ENCODE assay signal across 20 cellular contexts in genomic region chr4:155722816-155723499, GRCh38. TPM values are rescaled to one million over a fixed set of nuclear protein-coding genes. Genes with fewer than 3 reads are reported as not detected.
DNase-seq lines count a peak whose midpoint lies in the region; ATAC-seq and TF ChIP-seq lines count a peak whose summit lies in the region.
"Had no signal": no experiment of that assay in that cellular context is flagged by ENCODE, and none has a peak within 500 bp of the region (broad histone marks: within the 10 kb centered on the region; RNA-seq: fewer than 3 reads in every experiment).

No MANE protein-coding gene starts in this region.

- H4K8ac ChIP-seq in mesenchymal stem cell (ENCODE audit: low read length): no peak overlapping the region

- no peak overlapping the region for H2AFZ ChIP-seq in mesenchymal stem cell (ENCODE audit: low read depth, low read length)
- H2AFZ ChIP-seq: PC-9 had no signal

- H2BK120ac ChIP-seq in mesenchymal stem cell (ENCODE audit: low read depth, low read length): no peak overlapping the region

- TF ChIP-seq POLR2A in erythroblast (IDR thresholded peaks at IDR 0.05; ENCODE audit: low read length): no peak

- H3K9me3 ChIP-seq in mesenchymal stem cell (ENCODE audit: control insufficient read depth, low read length): no peaks in the 10 kb centered on the region
- H3K9me3 ChIP-seq in tibial artery: no peaks in the 10 kb centered on the region
- H3K9me3 ChIP-seq: neutrophil had no signal

- H3K79me1 ChIP-seq in mesenchymal stem cell (replicated peaks; ENCODE audit: low read length, poor library complexity, severe bottlenecking): no peaks in the 10 kb centered on the region

- H4K91ac ChIP-seq in mesenchymal stem cell (ENCODE audit: low read length): no peak overlapping the region

- H3K4me1 ChIP-seq in mesenchymal stem cell (ENCODE audit: control insufficient read depth, insufficient read depth, low read depth, low read length) (peaks cover 1% of the 10 kb centered on the region), tibial artery (no peaks in the 10 kb centered on the region)

- no peak overlapping the region for H3K14ac ChIP-seq in mesenchymal stem cell (ENCODE audit: low read length in 2 of 2)

- DNase-seq in AG08396 (ENCODE audit: low spot score) (peak; percentile 9), HK-2 (ENCODE audit: unreplicated experiment) (peak; percentile 62), brain microvascular endothelial cell (peak; percentile 9), mesenchymal stem cell (peak; percentile 51), erythroblast (lab: John Stamatoyannopoulos, UW) (no peak), NCI-H524 treated with DMSO at 0.1 percent for 48 hours (lab: John Stamatoyannopoulos, UW) (no peak), tibial artery (no peak)
- DNase-seq: activated CD4-positive, alpha-beta memory T cell treated with anti-CD3 and anti-CD28 coated beads for 36 hours; cerebellar nuclear complex; endodermal cell; glutamatergic neuron; MV-4-11; NCI-H2029 treated with DMSO at 0.1 percent for 48 hours; PC-9; right cardiac atrium; stimulated activated CD4-positive, alpha-beta T cell treated with anti-CD3 and anti-CD28 coated beads, Interleukin-1b, Interleukin-23, amount 100 ng/mL, for 48 hours had no signal

- H3K27ac ChIP-seq in brain microvascular endothelial cell (no peak overlapping the region), mesenchymal stem cell (ENCODE audit: low read length, poor library complexity, severe bottlenecking) (peak overlapping the region; percentile 28), tibial artery (no peak overlapping the region)
- H3K27ac ChIP-seq: neutrophil, PC-9, SK-N-MC had no signal

- peak overlapping the region; percentile 75 for H3K9ac ChIP-seq in mesenchymal stem cell (ENCODE audit: low read length)

- H3K27me3 ChIP-seq in brain microvascular endothelial cell (replicated peaks) (no peaks in the 10 kb centered on the region), mesenchymal stem cell (ENCODE audit: control insufficient read depth in 1 of 2, insufficient read depth in 1 of 2, low read length in 2 of 2) (no peaks in the 10 kb centered on the region), tibial artery (no peaks in the 10 kb centered on the region)
- H3K27me3 ChIP-seq: neutrophil had no signal

- no peaks in the 10 kb centered on the region for H3K36me3 ChIP-seq in brain microvascular endothelial cell (replicated peaks)
- H3K36me3 ChIP-seq in mesenchymal stem cell (ENCODE audit: control insufficient read depth in 1 of 2, insufficient read depth in 2 of 2, low read depth in 1 of 2, low read length in 2 of 2): no peaks in the 10 kb centered on the region
- peaks cover 6 to 20% (median 20%) of the 10 kb centered on the region in 3 donors for H3K36me3 ChIP-seq in tibial artery
- H3K36me3 ChIP-seq: neutrophil had no signal

- TF ChIP-seq CTCF in brain microvascular endothelial cell (IDR thresholded peaks at IDR 0.05; ENCODE audit: low read depth, low read length, missing control alignments): no peak
- no peak for TF ChIP-seq CTCF in tibial artery (IDR thresholded peaks at IDR 0.05)

- no peak for ATAC-seq in HG03095 (IDR thresholded peaks at IDR 0.05; ENCODE audit: unreplicated experiment)
- ATAC-seq: HCT116, right cardiac atrium had no signal

- H3K4me2 ChIP-seq in mesenchymal stem cell (ENCODE audit: low read length, poor library complexity, severe bottlenecking): no peak overlapping the region
- H3K4me2 ChIP-seq: PC-9 had no signal

- no peak overlapping the region for H2BK5ac ChIP-seq in mesenchymal stem cell (ENCODE audit: low read depth, low read length, poor library complexity, severe bottlenecking)

- H3K23ac ChIP-seq in mesenchymal stem cell (ENCODE audit: low read length in 2 of 2): no peak overlapping the region

- no peak overlapping the region for H3K4me3 ChIP-seq in brain microvascular endothelial cell (ENCODE audit: low read depth, low read length)
- no peak overlapping the region for H3K4me3 ChIP-seq in mesenchymal stem cell (ENCODE audit: insufficient read depth in 1 of 2, low read depth in 1 of 2, low read length in 2 of 2)
- no peak overlapping the region for H3K4me3 ChIP-seq in tibial artery
- H3K4me3 ChIP-seq: PC-9, SK-N-MC had no signal

- WGBS in mesenchymal stem cell: 82% methylated on average over 5 of the region's 7 CpGs

- H3K4ac ChIP-seq in mesenchymal stem cell (ENCODE audit: low read depth in 1 of 2, low read length in 2 of 2): no peak overlapping the region

- no peak overlapping the region for H2AK5ac ChIP-seq in mesenchymal stem cell (ENCODE audit: low read length, severe bottlenecking)

- H3K18ac ChIP-seq in mesenchymal stem cell (ENCODE audit: low read depth in 1 of 2, low read length in 2 of 2): no peak overlapping the region

- intact Hi-C loops in tibial artery (cut with DNase I; ENCODE audit: low total_unique reads): no loop called here

- no peak overlapping the region for H2BK12ac ChIP-seq in mesenchymal stem cell (ENCODE audit: low read length in 2 of 2)

- no peak overlapping the region for H2BK15ac ChIP-seq in mesenchymal stem cell (ENCODE audit: low read depth, poor library complexity, severe bottlenecking)

- in situ Hi-C loops in brain microvascular endothelial cell (cut with HindIII; ENCODE audit: low pct_ligation_motif_present, low sequenced_read_pairs): no loop called here

RNA-seq across cellular contexts. Expression of gene GUCY1B1, which starts 35.9 kb away (rescaled TPM):
- polyA plus RNA-seq in mesenchymal stem cell (2013, experiment 1 of 2): 6.1 TPM
- polyA plus RNA-seq in mesenchymal stem cell (2013, experiment 2 of 2): 6.1 TPM

RNA-seq across cellular contexts. Expression of gene GUCY1A1, which starts 56.3 kb away (rescaled TPM):
- polyA plus RNA-seq in mesenchymal stem cell (2013, experiment 1 of 2): 3.6 TPM
- 2.6 TPM for polyA plus RNA-seq in mesenchymal stem cell (2013, experiment 2 of 2)

Comparison
In these comparisons a context has a peak if more than half of its experiments do, and no peak if none do; other contexts are left out.
1. DNase-seq: peak in AG08396 (single experiment), HK-2 (single experiment), brain microvascular endothelial cell (single experiment) and mesenchymal stem cell (single experiment); none in erythroblast (0 of 2), NCI-H524 treated with DMSO at 0.1 percent for 48 hours (single experiment) and tibial artery (0 of 2).